ENCODE assay signal across 9 cellular contexts in the genomic region with DNA sequence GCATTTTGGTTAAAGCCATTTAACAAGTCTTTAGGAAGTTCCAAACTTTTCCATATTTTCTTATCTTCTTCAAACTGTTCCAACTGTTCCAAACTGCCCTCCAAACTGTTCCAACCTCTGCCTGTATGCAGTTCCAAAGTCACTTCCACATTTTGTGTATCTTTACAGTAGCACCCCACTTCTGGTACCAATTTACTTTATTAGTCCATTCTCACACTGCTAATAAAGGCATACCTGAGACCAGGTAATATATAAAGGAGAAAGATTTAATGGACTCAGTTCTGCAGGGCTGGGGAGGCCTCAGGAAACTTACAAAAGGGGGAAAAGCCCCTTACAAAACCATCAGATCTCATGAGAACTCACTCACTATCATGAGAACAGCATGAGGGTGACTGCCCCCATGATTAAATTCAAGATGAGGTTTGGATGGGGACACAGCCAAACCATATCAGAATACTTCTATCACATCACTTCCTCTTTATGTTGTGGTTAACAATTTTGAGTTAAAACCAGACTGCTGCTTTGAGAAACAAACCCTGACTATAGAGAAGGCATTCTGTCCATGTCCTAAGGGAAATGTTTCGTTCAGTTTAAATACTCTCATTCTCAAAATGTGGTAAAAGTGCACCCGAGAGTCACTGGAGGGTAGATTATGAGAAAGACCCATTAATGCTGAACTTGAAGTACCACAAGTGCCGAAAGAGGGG. TPM values are rescaled to one million over a fixed set of nuclear protein-coding genes. Genes with fewer than 3 reads are reported as not detected.
A peak's percentile ranks its signal among the peaks of the same experiment; 100 is the strongest.
DNase-seq lines count a peak whose midpoint lies in the region; ATAC-seq and TF ChIP-seq lines count a peak whose summit lies in the region.
"Had no signal": no experiment of that assay in that cellular context is flagged by ENCODE, and none has a peak within 500 bp of the region (broad histone marks: within the 10 kb centered on the region; RNA-seq: fewer than 3 reads in every experiment).

No MANE protein-coding gene starts in this region.

- H3K4me3 ChIP-seq in mucosa of rectum (ENCODE audit: low read length in 2 of 2): no peak overlapping the region

- H3K4me1 ChIP-seq in mucosa of rectum (ENCODE audit: control insufficient read depth in 2 of 2, insufficient read depth in 2 of 2, low read length in 2 of 2): no peaks in the 10 kb centered on the region

- DNase-seq in Kasumi-1 (lab: John Stamatoyannopoulos, UW) (peak; percentile 25 to 33), OCI-M2 (lab: John Stamatoyannopoulos, UW; ENCODE audit: unreplicated experiment) (no peak), HCEC 1CT (no peak), GM19240 (ENCODE audit: insufficient read length, low spot score) (no peak), osteocyte (ENCODE audit: extremely low spot score, unreplicated experiment) (no peak)
- DNase-seq: NCI-H2171 had no signal

- H3K9me3 ChIP-seq in mucosa of rectum (ENCODE audit: control insufficient read depth in 2 of 2, low read length in 2 of 2): peaks cover 0 to 6% of the 10 kb centered on the region in 2 donors

- H3K27ac Mint-ChIP-seq in osteocyte (ENCODE audit: unreplicated experiment): no peak overlapping the region

- no peaks in the 10 kb centered on the region for H3K27me3 ChIP-seq in mucosa of rectum (ENCODE audit: control insufficient read depth in 2 of 2, insufficient read depth in 2 of 2, low read length in 2 of 2)

- no peak overlapping the region for H3K4me3 Mint-ChIP-seq in osteocyte (ENCODE audit: unreplicated experiment)

- H3K36me3 ChIP-seq in mucosa of rectum (ENCODE audit: control insufficient read depth in 2 of 2, insufficient read depth in 2 of 2, low read length in 2 of 2): no peaks in the 10 kb centered on the region

- H3K27ac ChIP-seq in mucosa of rectum (ENCODE audit: low read depth in 2 of 2, low read length in 2 of 2): peak overlapping the region; percentile 21 to 49

- no peaks in the 10 kb centered on the region for H3K4me1 Mint-ChIP-seq in osteocyte (ENCODE audit: unreplicated experiment)

- no peaks in the 10 kb centered on the region for H3K36me3 Mint-ChIP-seq in osteocyte (ENCODE audit: unreplicated experiment)

- no peak overlapping the region for H3K9ac ChIP-seq in mucosa of rectum (ENCODE audit: low read depth in 1 of 2, low read length in 2 of 2)

- no peak for TF ChIP-seq CTCF in osteocyte (IDR thresholded peaks at IDR 0.05)

- peaks cover 20% of the 10 kb centered on the region for H3K9me3 Mint-ChIP-seq in osteocyte (ENCODE audit: unreplicated experiment)

- ATAC-seq in GM18868 (IDR thresholded peaks at IDR 0.05; ENCODE audit: unreplicated experiment) (peak; percentile 82), GM21786 (IDR thresholded peaks at IDR 0.05; ENCODE audit: unreplicated experiment) (peak; percentile 58)

- peaks cover 28% of the 10 kb centered on the region for H3K27me3 Mint-ChIP-seq in osteocyte (ENCODE audit: unreplicated experiment)

RNA-seq across cellular contexts. Expression of a gene that starts 11.0 kb away (rescaled TPM):
- total RNA-seq in osteocyte: 0.26 and 0.38 TPM in 2 replicates

RNA-seq across cellular contexts. Expression of a gene that starts 55.2 kb away (rescaled TPM):
- not detected in 2 replicates for total RNA-seq in osteocyte

RNA-seq across cellular contexts. Expression of a gene that starts 56.4 kb away (rescaled TPM):
- total RNA-seq in osteocyte: not detected in 2 replicates

Comparison
In these comparisons a context has a peak if more than half of its experiments do, and no peak if none do; other contexts are left out.
1. DNase-seq: peak in Kasumi-1 (2 of 2); none in OCI-M2 (single experiment), HCEC 1CT (single experiment), GM19240 (single experiment) and osteocyte (single experiment).